ENCODE assay signal across 35 cellular contexts in genomic region chr6:168283686-168284025, GRCh38. TPM values are rescaled to one million over a fixed set of nuclear protein-coding genes. Genes with fewer than 3 reads are reported as not detected.
"Had no signal": no experiment of that assay in that cellular context is flagged by ENCODE, and none has a peak within 500 bp of the region (broad histone marks: within the 10 kb centered on the region; RNA-seq: fewer than 3 reads in every experiment).

No MANE protein-coding gene starts in this region.

- H3K36me3 ChIP-seq: adrenal gland, brain microvascular endothelial cell, breast epithelium had no signal

- H3K4me3 ChIP-seq: adrenal gland, body of pancreas, breast epithelium had no signal

- H3K27me3 Mint-ChIP-seq: activated B cell treated with CpG ODN at 0.5 μM for 24 hours; activated CD4-positive, alpha-beta T cell treated with anti-CD3 and anti-CD28 coated beads, Interleukin-2, amount 10 ng/mL, durations not matched to agents 24 days and 14 days had no signal

- H3K36me3 Mint-ChIP-seq: activated CD4-positive, alpha-beta memory T cell treated with anti-CD3 and anti-CD28 coated beads for 36 hours; T-cell had no signal

- H3K4me1 Mint-ChIP-seq: activated B cell treated with CpG ODN at 0.5 μM for 24 hours had no signal

- H3K4me3 Mint-ChIP-seq: activated B cell treated with CpG ODN at 0.5 μM for 24 hours; activated CD4-positive, alpha-beta memory T cell treated with anti-CD3 and anti-CD28 coated beads for 36 hours; activated CD4-positive, alpha-beta T cell treated with anti-CD3 and anti-CD28 coated beads, Interleukin-2, amount 10 ng/mL, durations not matched to agents 24 days and 14 days; activated CD8-positive, alpha-beta T cell treated with anti-CD3 and anti-CD28 coated beads for 36 hours; activated naive CD4-positive, alpha-beta T cell treated with anti-CD3 and anti-CD28 coated beads for 36 hours; activated T-cell treated with anti-CD3 and anti-CD28 coated beads, Interleukin-2, amount 50 U/mL, for 4 hours; activated T-cell treated with anti-CD3 and anti-CD28 coated beads, Interleukin-2, amount 50 U/mL, for 72 hours; activated T-helper 1 cell treated with anti-CD3 and anti-CD28 coated beads, Interleukin-12 subunit alpha, Interleukin-12 subunit beta, Interleukin-2, Interleukin-4 antibody, amounts not matched to agents 30 ng/mL and 10 ng/mL and 1 ng/mL, durations not matched to agents 14 hours and 24 hours and 36 hours; activated T-helper 17 cell treated with anti-CD3 and anti-CD28 coated beads, Interleukin-2, amount 50 U/mL, for 72 hours; T-cell; T-helper 1 cell treated with Interleukin-12 subunit alpha and Interleukin-12 subunit beta and Interleukin-4 antibody, amounts not matched to agents 30 μg/mL and 1 μg/mL, for 36 hours; T-helper 2 cell treated with Interferon-gamma antibody and Interleukin-4, amounts not matched to agents 5 μg/mL and 100 μg/mL, for 36 hours had no signal

- H3K27ac ChIP-seq: adrenal gland, body of pancreas, brain microvascular endothelial cell, breast epithelium, VCaP had no signal

- H3K9me3 Mint-ChIP-seq: activated B cell treated with CpG ODN at 0.5 μM for 24 hours; activated CD4-positive, alpha-beta memory T cell treated with anti-CD3 and anti-CD28 coated beads for 36 hours; activated naive CD4-positive, alpha-beta T cell treated with anti-CD3 and anti-CD28 coated beads for 36 hours; activated T-cell treated with anti-CD3 and anti-CD28 coated beads, Interleukin-2, amount 50 U/mL, for 4 hours; T-cell; T-helper 2 cell treated with Interferon-gamma antibody and Interleukin-4, amounts not matched to agents 5 μg/mL and 100 μg/mL, for 36 hours had no signal

- H3K9me3 ChIP-seq: adrenal gland, body of pancreas, breast epithelium had no signal

- H3K27me3 ChIP-seq: adrenal gland, body of pancreas, brain microvascular endothelial cell had no signal

- H3K4me1 ChIP-seq: adrenal gland, body of pancreas, breast epithelium had no signal

- H3K27ac Mint-ChIP-seq: activated B cell treated with CpG ODN at 0.5 μM for 24 hours; activated CD4-positive, alpha-beta memory T cell treated with anti-CD3 and anti-CD28 coated beads for 36 hours; activated CD4-positive, alpha-beta T cell treated with anti-CD3 and anti-CD28 coated beads, Interleukin-2, amount 10 ng/mL, durations not matched to agents 24 days and 14 days; activated CD8-positive, alpha-beta T cell treated with anti-CD3 and anti-CD28 coated beads for 36 hours; activated naive CD4-positive, alpha-beta T cell treated with anti-CD3 and anti-CD28 coated beads for 36 hours; activated naive CD4-positive, alpha-beta T cell treated with anti-CD3 and anti-CD28 coated beads, Interleukin-2, amount 50 U/mL, for 72 hours; activated T-cell treated with anti-CD3 and anti-CD28 coated beads, Interleukin-2, amount 50 U/mL, for 72 hours; activated T-helper 1 cell treated with anti-CD3 and anti-CD28 coated beads, Interleukin-12 subunit alpha, Interleukin-12 subunit beta, Interleukin-2, Interleukin-4 antibody, amounts not matched to agents 30 ng/mL and 10 ng/mL and 1 ng/mL, durations not matched to agents 14 hours and 24 hours and 36 hours; activated T-helper 17 cell treated with anti-CD3 and anti-CD28 coated beads, Interleukin-2, amount 50 U/mL, for 72 hours; T-cell; T-helper 1 cell treated with Interleukin-12 subunit alpha and Interleukin-12 subunit beta and Interleukin-4 antibody, amounts not matched to agents 30 μg/mL and 1 μg/mL, for 36 hours; T-helper 2 cell treated with Interferon-gamma antibody and Interleukin-4, amounts not matched to agents 5 μg/mL and 100 μg/mL, for 36 hours had no signal

- ATAC-seq: activated CD8-positive, alpha-beta T cell treated with anti-CD3 and anti-CD28 coated beads for 36 hours; activated naive CD4-positive, alpha-beta T cell treated with anti-CD3 and anti-CD28 coated beads, Interleukin-2, amount 50 U/mL, for 72 hours; activated T-cell treated with anti-CD3 and anti-CD28 coated beads, Interleukin-2, amount 50 U/mL, for 4 hours; activated T-cell treated with anti-CD3 and anti-CD28 coated beads, Interleukin-2, amount 50 U/mL, for 72 hours; activated T-helper 17 cell treated with anti-CD3 and anti-CD28 coated beads, Interleukin-2, amount 50 U/mL, for 72 hours; body of pancreas; T-cell had no signal

- DNase-seq: activated B cell treated with CpG ODN at 0.5 μM for 24 hours; activated CD4-positive, alpha-beta memory T cell treated with anti-CD3 and anti-CD28 coated beads for 36 hours; activated CD4-positive, alpha-beta T cell treated with anti-CD3 and anti-CD28 coated beads for 4 hours; activated CD4-positive, alpha-beta T cell treated with anti-CD3 and anti-CD28 coated beads, Interleukin-2, amount 10 ng/mL, durations not matched to agents 24 days and 14 days; activated CD4-positive, alpha-beta T cell treated with anti-CD3 and anti-CD28 coated beads, Interleukin-2, amount 50 U/mL, for 1 hour; activated CD4-positive, alpha-beta T cell treated with anti-CD3 and anti-CD28 coated beads, Interleukin-2, amount 50 U/mL, for 4 hours; activated CD4-positive, CD25-positive, alpha-beta regulatory T cell treated with anti-CD3 and anti-CD28 coated beads, Interleukin-2, amount 50 U/mL, for 72 hours; activated CD8-positive, alpha-beta memory T cell treated with anti-CD3 and anti-CD28 coated beads, Interleukin-2, amount 50 U/mL, for 4 hours; activated CD8-positive, alpha-beta T cell treated with anti-CD3 and anti-CD28 coated beads for 36 hours; activated effector memory CD4-positive, alpha-beta T cell treated with anti-CD3 and anti-CD28 coated beads, Interleukin-2, amount 50 U/mL, for 16 hours; activated gamma-delta T cell treated with Interleukin-2 at 50 U/mL for 16 hours; activated naive CD4-positive, alpha-beta T cell; activated naive CD4-positive, alpha-beta T cell treated with anti-CD3 and anti-CD28 coated beads for 36 hours; activated naive CD4-positive, alpha-beta T cell treated with anti-CD3 and anti-CD28 coated beads, Interleukin-2, amount 50 U/mL, for 16 hours; activated T-cell treated with anti-CD3 and anti-CD28 coated beads for 4 hours; activated T-cell treated with anti-CD3 and anti-CD28 coated beads, Interleukin-2, amount 50 U/mL, for 1 hour; activated T-cell treated with anti-CD3 and anti-CD28 coated beads, Interleukin-2, amount 50 U/mL, for 4 hours; activated T-cell treated with anti-CD3 and anti-CD28 coated beads, Interleukin-2, amount 50 U/mL, for 72 hours; adrenal gland; amniotic stem cell; aorta; body of pancreas; brain microvascular endothelial cell; central memory CD4-positive, alpha-beta T cell; T-cell; T-helper 2 cell; T-helper 9 cell had no signal

RNA-seq across cellular contexts. Expression of gene DACT2, which starts 35.9 kb away (rescaled TPM):
- total RNA-seq: activated B cell treated with CpG ODN at 0.5 μM for 24 hours; activated CD4-positive, alpha-beta memory T cell treated with anti-CD3 and anti-CD28 coated beads for 36 hours; activated CD8-positive, alpha-beta memory T cell treated with anti-CD3 and anti-CD28 coated beads for 36 hours; activated CD8-positive, alpha-beta T cell treated with anti-CD3 and anti-CD28 coated beads for 36 hours; activated naive CD4-positive, alpha-beta T cell treated with anti-CD3 and anti-CD28 coated beads for 36 hours; activated naive CD4-positive, alpha-beta T cell treated with anti-CD3 and anti-CD28 coated beads, Interleukin-2, amount 50 U/mL, for 72 hours; activated T-cell treated with anti-CD3 and anti-CD28 coated beads, Interleukin-2, amount 50 U/mL, for 4 hours; T-cell had no signal
